1 cellular context compared by ENCODE assay signal in genomic region chr1:92831762-92832536, GRCh38.
TF ChIP-seq lines count a peak whose summit lies in the region.

Gene RPL5 (plus strand): TSS chr1:92832040. CDS start chr1:92832115, 75 bp downstream.

TF ChIP-seq in HepG2, 621 proteins besides CTCF, POLR2A, EP300 and RAD21 (continued from another document and continues in another):
- TF ChIP-seq ZBTB40 (IDR thresholded peaks at IDR 0.05) (no peak), ZBTB40 (CRISPR knock-in tag; IDR thresholded peaks at IDR 0.05) (peak; percentile 90), ZBTB14 (CRISPR knock-in tag; IDR thresholded peaks at IDR 0.05) (no peak), CC2D1A (CRISPR knock-in tag; IDR thresholded peaks at IDR 0.05) (0 out of 2 replicates have a peak, but pooled peaks have one; percentile 79), ZNF746 (CRISPR knock-in tag; IDR thresholded peaks at IDR 0.05) (peak; percentile 82; the same call in 1 of the 2 replicates), FLYWCH1 (CRISPR knock-in tag; IDR thresholded peaks at IDR 0.05) (no peak), MAZ (IDR thresholded peaks at IDR 0.05; ENCODE audit: borderline replicate concordance, low read depth, low read length) (peak; percentile 63; the same call in 1 of the 2 replicates), MAZ (CRISPR knock-in tag; IDR thresholded peaks at IDR 0.05; ENCODE audit: low read depth) (peak; percentile 87), POGZ (CRISPR knock-in tag; IDR thresholded peaks at IDR 0.05) (peak; percentile 100), ZBTB43 (CRISPR knock-in tag; conservative IDR thresholded peaks at IDR 0.05) (peak; percentile 88), CHD2 (IDR thresholded peaks at IDR 0.05; ENCODE audit: low read depth, low read length) (peak; percentile 53), ZNF569 (CRISPR knock-in tag; IDR thresholded peaks at IDR 0.05; ENCODE audit: borderline replicate concordance) (0 out of 2 replicates have a peak, but pooled peaks have one; percentile 59), BRD4 (CRISPR knock-in tag; IDR thresholded peaks at IDR 0.05) (peak; percentile 98), ZNF263 (CRISPR knock-in tag; IDR thresholded peaks at IDR 0.05) (peak; percentile 81), YEATS4 (CRISPR knock-in tag; IDR thresholded peaks at IDR 0.05; ENCODE audit: borderline replicate concordance) (peak; percentile 100), ARNT2 (CRISPR knock-in tag; IDR thresholded peaks at IDR 0.05; ENCODE audit: low read depth) (peak; percentile 94), E2F5 (CRISPR knock-in tag; conservative IDR thresholded peaks at IDR 0.05) (no peak), BORCS8-MEF2B (CRISPR knock-in tag; IDR thresholded peaks at IDR 0.05) (peak; percentile 98), ZBTB34 (CRISPR knock-in tag; IDR thresholded peaks at IDR 0.05) (peak; percentile 59; the same call in 1 of the 2 replicates), HMGA1 (CRISPR knock-in tag; conservative IDR thresholded peaks at IDR 0.05) (no peak), PHF8 (CRISPR knock-in tag; IDR thresholded peaks at IDR 0.05) (peak; percentile 94), ZNF468 (CRISPR knock-in tag; IDR thresholded peaks at IDR 0.05) (peak; percentile 94), NBN (conservative IDR thresholded peaks at IDR 0.05) (no peak), PHF5A (CRISPR knock-in tag; IDR thresholded peaks at IDR 0.05; ENCODE audit: low read depth, unreplicated experiment) (no peak), NCOA2 (CRISPR knock-in tag; IDR thresholded peaks at IDR 0.05) (peak; percentile 64), IKZF5 (CRISPR knock-in tag; IDR thresholded peaks at IDR 0.05) (peak; percentile 95), HMG20B (CRISPR knock-in tag; conservative IDR thresholded peaks at IDR 0.05) (peak; percentile 66; the same call in 1 of the 2 replicates), CENPX (CRISPR knock-in tag; IDR thresholded peaks at IDR 0.05) (no peak), MXD1 (CRISPR knock-in tag; IDR thresholded peaks at IDR 0.05) (peak; percentile 97), ETV6 (CRISPR knock-in tag; conservative IDR thresholded peaks at IDR 0.05) (peak; percentile 64; the same call in 1 of the 2 replicates), ARNTL (CRISPR knock-in tag; IDR thresholded peaks at IDR 0.05) (peak; percentile 51; the same call in 1 of the 2 replicates), ZNF260 (CRISPR knock-in tag; IDR thresholded peaks at IDR 0.05; ENCODE audit: borderline replicate concordance, low read depth) (no peak), PHF21A (CRISPR knock-in tag; IDR thresholded peaks at IDR 0.05) (peak; percentile 50; the same call in 1 of the 2 replicates), ZNF777 (CRISPR knock-in tag; IDR thresholded peaks at IDR 0.05) (peak; percentile 86), PCBP1 (IDR thresholded peaks at IDR 0.05; ENCODE audit: borderline replicate concordance, low read depth, low read length) (peak; percentile 93), FOXA1 (IDR thresholded peaks at IDR 0.05) (no peak), FOXA1 (CRISPR knock-in tag; IDR thresholded peaks at IDR 0.05) (no peak; the same call in 1 of the 2 replicates), PAWR (CRISPR knock-in tag; IDR thresholded peaks at IDR 0.05; ENCODE audit: borderline replicate concordance) (no peak), ZNF292 (CRISPR knock-in tag; IDR thresholded peaks at IDR 0.05; ENCODE audit: borderline replicate concordance, low read depth) (no peak), HOMEZ (CRISPR knock-in tag; IDR thresholded peaks at IDR 0.05; ENCODE audit: low read depth) (peak; percentile 95), NFYC (CRISPR knock-in tag; IDR thresholded peaks at IDR 0.05) (peak; percentile 52; the same call in 1 of the 2 replicates), ZNF776 (CRISPR knock-in tag; IDR thresholded peaks at IDR 0.05) (peak; percentile 97), BATF2 (CRISPR knock-in tag; IDR thresholded peaks at IDR 0.05) (peak; percentile 86; the same call in 1 of the 2 replicates), BRCA1 (CRISPR knock-in tag; IDR thresholded peaks at IDR 0.05) (peak; percentile 88; the same call in 1 of the 2 replicates), ELF1 (CRISPR knock-in tag; IDR thresholded peaks at IDR 0.05) (peak; percentile 39; the same call in 1 of the 2 replicates), ZFP41 (CRISPR knock-in tag; IDR thresholded peaks at IDR 0.05; ENCODE audit: borderline replicate concordance) (no peak), SMAD9 (CRISPR knock-in tag; IDR thresholded peaks at IDR 0.05) (peak; percentile 74; the same call in 1 of the 2 replicates), ZNF562 (CRISPR knock-in tag; IDR thresholded peaks at IDR 0.05; ENCODE audit: borderline replicate concordance) (no peak; the same call in 1 of the 2 replicates), TEAD3 (CRISPR knock-in tag; optimal IDR thresholded peaks at IDR 0.05; ENCODE audit: borderline replicate concordance) (peak; percentile 91), HDAC2 (CRISPR knock-in tag; IDR thresholded peaks at IDR 0.05) (peak; percentile 83), ZNF576 (CRISPR knock-in tag; IDR thresholded peaks at IDR 0.05) (peak; percentile 90), ZNF713 (CRISPR knock-in tag; IDR thresholded peaks at IDR 0.05) (peak; percentile 41; the same call in 1 of the 2 replicates)
